15 cellular contexts compared by ENCODE assay signal in genomic region chr17:65446838-65447526, GRCh38.
"Had no signal": no experiment of that assay in that cellular context is flagged by ENCODE, and none has a peak within 500 bp of the region (broad histone marks: within the 10 kb centered on the region; RNA-seq: fewer than 3 reads in every experiment).

No MANE protein-coding gene starts in this region.

- H3K4me3 ChIP-seq: heart right ventricle, left lung, smooth muscle cell had no signal

- H3K27me3 ChIP-seq: left lung had no signal

- H3K27ac ChIP-seq: heart right ventricle, left lung, parathyroid adenoma had no signal

- ATAC-seq: esophagus mucosa; naive thymus-derived CD4-positive, alpha-beta T cell had no signal

- H3K4me1 ChIP-seq: left lung, parathyroid adenoma had no signal

- H2AFZ ChIP-seq: parathyroid adenoma had no signal

- FAIRE-seq: endometrium, islet of Langerhans, urothelium cell line had no signal

- H3K9ac ChIP-seq: parathyroid adenoma had no signal

- H3K9me3 ChIP-seq: left lung had no signal

- DNase-seq: effector memory CD4-positive, alpha-beta T cell; foreskin fibroblast; heart right ventricle; left lung; mesendoderm; naive thymus-derived CD4-positive, alpha-beta T cell; nephron progenitor cell; stimulated activated CD4-positive, alpha-beta T cell treated with anti-CD3 and anti-CD28 coated beads, Interleukin-2, amount 100 ng/mL, for 48 hours; stimulated activated naive CD4-positive, alpha-beta T cell treated with Interleukin-2 at 50 U/mL for 16 hours had no signal

- H3K4me2 ChIP-seq: smooth muscle cell had no signal

- H3K79me2 ChIP-seq: parathyroid adenoma had no signal

- H3K36me3 ChIP-seq: heart right ventricle, left lung had no signal
